In genomic region chr18:23452347-23452727, GRCh38 we compare ENCODE assay signal across 8 cellular contexts. TPM values are rescaled to one million over a fixed set of nuclear protein-coding genes. Genes with fewer than 3 reads are reported as not detected.
DNase-seq lines count a peak whose midpoint lies in the region; ATAC-seq, FAIRE-seq and TF ChIP-seq lines count a peak whose summit lies in the region.

No MANE protein-coding gene starts in this region.

- H2BK15ac ChIP-seq in mesenchymal stem cell (ENCODE audit: low read depth, poor library complexity, severe bottlenecking) = no peak overlapping the region

- intact Hi-C loops in GM12878 (cut with micrococcal nuclease; ENCODE audit: unreplicated experiment) = loop anchor here (2.0 to 5.0 kb wide), 2 partner anchors 30 to 50 kb away; partner anchors contain the start of gene RMC1

- H3K9me3 ChIP-seq in GM12878 (replicated peaks; ENCODE audit: control insufficient read depth, insufficient read depth, low read length) (no peaks in the 10 kb centered on the region; the same call in 2 of the 3 replicates), mesenchymal stem cell (ENCODE audit: control insufficient read depth, low read length) (no peaks in the 10 kb centered on the region), upper lobe of left lung (no peaks in the 10 kb centered on the region)

- TF ChIP-seq EP300 in GM12878 (IDR thresholded peaks at IDR 0.05; ENCODE audit: borderline replicate concordance in 1 of 2, control insufficient read depth in 1 of 2, low read depth in 2 of 2, low read length in 2 of 2) (no peak), upper lobe of left lung (IDR thresholded peaks at IDR 0.05) (no peak)

- DNase-seq in activated naive CD4-positive, alpha-beta T cell treated with Interleukin-2 at 50 U/mL for 16 hours = no peak
- DNase-seq in GM12878 (ENCODE audit: low read depth, low spot score) = no peak
- DNase-seq in mesenchymal stem cell = no peak
- DNase-seq in upper lobe of left lung = no peak
- no peak for DNase-seq in inferior parietal cortex (ENCODE audit: extremely low spot score)
- no peak for DNase-seq in NCI-H1048 (lab: John Stamatoyannopoulos, UW)
- no peak for DNase-seq in GM03348 (ENCODE audit: low spot score)

- H3K4ac ChIP-seq in mesenchymal stem cell (ENCODE audit: low read depth in 1 of 2, low read length in 2 of 2) = no peak overlapping the region

- H3K4me1 ChIP-seq in GM12878 (ENCODE audit: control insufficient read depth, insufficient read depth, low read length) (peaks cover 14% of the 10 kb centered on the region), mesenchymal stem cell (ENCODE audit: control insufficient read depth, insufficient read depth, low read depth, low read length) (peaks cover 6% of the 10 kb centered on the region), upper lobe of left lung (peaks cover 37 to 43% (median 41%) of the 10 kb centered on the region in 4 donors)

- H3K4me3 Mint-ChIP-seq in activated naive CD4-positive, alpha-beta T cell treated with anti-CD3 and anti-CD28 coated beads, Interleukin-2, amount 50 U/mL, for 24 hours = peak overlapping the region; percentile 99

- H4K8ac ChIP-seq in mesenchymal stem cell (ENCODE audit: low read length) = no peak overlapping the region

- peak overlapping the region; percentile 68 for H3K4me2 ChIP-seq in GM12878 (ENCODE audit: control insufficient read depth, insufficient read depth)
- H3K4me2 ChIP-seq in mesenchymal stem cell (ENCODE audit: low read length, poor library complexity, severe bottlenecking) = no peak overlapping the region

- no peak for FAIRE-seq in GM12878 (lab: Jason Lieb, UNC)

- no peak for TF ChIP-seq CTCF in GM12878 (IDR thresholded peaks at IDR 0.05 in 2 of 3, conservative IDR thresholded peaks at IDR 0.05 in 1 of 3; ENCODE audit: control insufficient read depth in 2 of 3, extremely low read depth in 1 of 3, insufficient read depth in 1 of 3, low read depth in 3 of 3, low read length in 3 of 3)
- TF ChIP-seq CTCF in upper lobe of left lung (IDR thresholded peaks at IDR 0.05) = no peak

- BruUV-seq in GM12878 (replicated peaks; lab: Mats Ljungman, UMichigan) = no TSS peak

- H4K91ac ChIP-seq in mesenchymal stem cell (ENCODE audit: low read length) = no peak overlapping the region

- POLR2A ChIA-PET in GM12878 (lab: Charles Lee) = interaction anchor here (0.5 to 2.6 kb wide), 18 partner anchors 9 to 318 kb away, joined by 3 to 17 read pairs (median 4); no protein-coding TSS in a partner anchor

- 17% methylated on average over 3 of the region's 3 CpGs for WGBS in GM12878 (ENCODE audit: insufficient coverage, insufficient replicate concordance, low lambda C conversion rate, missing lambda C conversion rate)
- WGBS in mesenchymal stem cell = 100% methylated on average over 2 of the region's 3 CpGs
- 57 to 62% methylated on average over 3 of the region's 3 CpGs for WGBS in upper lobe of left lung, 2 donors

- H3K27me3 ChIP-seq in GM12878 (replicated peaks in 1 of 2; ENCODE audit: control insufficient read depth in 2 of 2, insufficient read depth in 2 of 2, low read length in 1 of 2) = no peaks in the 10 kb centered on the region
- no peaks in the 10 kb centered on the region for H3K27me3 ChIP-seq in mesenchymal stem cell (ENCODE audit: control insufficient read depth in 1 of 2, insufficient read depth in 1 of 2, low read length in 2 of 2)
- H3K27me3 ChIP-seq in upper lobe of left lung = no peaks in the 10 kb centered on the region

- CTCF ChIA-PET in GM12878 (lab: Yijun Ruan, JAX) = interaction anchor here (1.0 to 2.7 kb wide), 8 partner anchors 8 to 94 kb away, joined by 3 to 19 read pairs (median 4); no protein-coding TSS in a partner anchor

- H3K18ac ChIP-seq in mesenchymal stem cell (ENCODE audit: low read depth in 1 of 2, low read length in 2 of 2) = no peak overlapping the region

- peaks cover 40% of the 10 kb centered on the region for H3K4me1 Mint-ChIP-seq in activated naive CD4-positive, alpha-beta T cell treated with anti-CD3 and anti-CD28 coated beads, Interleukin-2, amount 50 U/mL, for 24 hours

- H3K79me2 ChIP-seq in GM12878 (ENCODE audit: control insufficient read depth, insufficient read depth, low read length) = peaks cover 45% of the 10 kb centered on the region

- H2BK120ac ChIP-seq in mesenchymal stem cell (ENCODE audit: low read depth, low read length) = no peak overlapping the region

- H2BK5ac ChIP-seq in mesenchymal stem cell (ENCODE audit: low read depth, low read length, poor library complexity, severe bottlenecking) = no peak overlapping the region

- peak; percentile 2; the same call in 1 of the 3 replicates for ATAC-seq in GM12878
- no peak for ATAC-seq in upper lobe of left lung (ENCODE audit: low FRiP score in 2 of 2)

- no peaks in the 10 kb centered on the region for H3K9me3 Mint-ChIP-seq in activated naive CD4-positive, alpha-beta T cell treated with anti-CD3 and anti-CD28 coated beads, Interleukin-2, amount 50 U/mL, for 24 hours

- peak overlapping the region; percentile 96 for H3K27ac Mint-ChIP-seq in activated naive CD4-positive, alpha-beta T cell treated with anti-CD3 and anti-CD28 coated beads, Interleukin-2, amount 50 U/mL, for 24 hours

- in situ Hi-C loops in GM12878 (cut with MboI) = loop anchor here (25.0 kb wide), 1 partner anchor 1840 kb away; the partner anchor contains the start of genes ESCO1 and SNRPD1

- H3K27ac ChIP-seq in GM12878 (ENCODE audit: control insufficient read depth, insufficient read depth) (peak overlapping the region; percentile 78), mesenchymal stem cell (ENCODE audit: low read length, poor library complexity, severe bottlenecking) (peak overlapping the region; percentile 25), upper lobe of left lung (peak overlapping the region; percentile 96 to 100 (median 97))

- no peak for TF ChIP-seq RAD21 in GM12878 (IDR thresholded peaks at IDR 0.05; ENCODE audit: insufficient read depth, low read depth, low read length)

- H3K36me3 ChIP-seq in GM12878 (ENCODE audit: control insufficient read depth in 2 of 2, insufficient read depth in 2 of 2, low read length in 1 of 2) (0 out of 4 replicates have a peak, but pooled peaks cover 0 to 3% of the 10 kb centered on the region in 2 experiments), mesenchymal stem cell (ENCODE audit: control insufficient read depth in 1 of 2, insufficient read depth in 2 of 2, low read depth in 1 of 2, low read length in 2 of 2) (peaks cover 10 to 16% of the 10 kb centered on the region in 2 experiments), upper lobe of left lung (peaks cover 0 to 8% (median 1%) of the 10 kb centered on the region in 4 donors)

- TF ChIP-seq POLR2A in GM12878 (IDR thresholded peaks at IDR 0.05; ENCODE audit: low read depth, low read length) (no peak), upper lobe of left lung (IDR thresholded peaks at IDR 0.05) (no peak)

- RAD21 ChIA-PET in GM12878 (lab: Charles Lee; ENCODE audit: unreplicated experiment) = interaction anchor here (0.9 to 2.9 kb wide), 6 partner anchors 28 to 315 kb away, joined by 3 to 11 read pairs (median 6); no protein-coding TSS in a partner anchor

- no peak overlapping the region for H2AK5ac ChIP-seq in mesenchymal stem cell (ENCODE audit: low read length, severe bottlenecking)

- H3K4me3 ChIP-seq in GM12878 = peak overlapping the region; percentile 84
- peak overlapping the region in 1 of 2 experiments; percentile 94 for H3K4me3 ChIP-seq in mesenchymal stem cell (ENCODE audit: insufficient read depth in 1 of 2, low read depth in 1 of 2, low read length in 2 of 2)
- peak overlapping the region in 3 of 4 donors; percentile 91 to 97 (median 95) for H3K4me3 ChIP-seq in upper lobe of left lung

- H2AFZ ChIP-seq in GM12878 (ENCODE audit: control insufficient read depth, low read depth, low read length) = peak overlapping the region; percentile 58; the same call in 1 of the 2 replicates
- no peak overlapping the region for H2AFZ ChIP-seq in mesenchymal stem cell (ENCODE audit: low read depth, low read length)

- no peaks in the 10 kb centered on the region for H4K20me1 ChIP-seq in GM12878 (ENCODE audit: control insufficient read depth, insufficient read depth)

- H3K23ac ChIP-seq in mesenchymal stem cell (ENCODE audit: low read length in 2 of 2) = no peak overlapping the region

- H3K36me3 Mint-ChIP-seq in activated naive CD4-positive, alpha-beta T cell treated with anti-CD3 and anti-CD28 coated beads, Interleukin-2, amount 50 U/mL, for 24 hours = no peaks in the 10 kb centered on the region

- no peak overlapping the region for H3K14ac ChIP-seq in mesenchymal stem cell (ENCODE audit: low read length in 2 of 2)

- no peak overlapping the region for H2BK12ac ChIP-seq in mesenchymal stem cell (ENCODE audit: low read length in 2 of 2)

- no peaks in the 10 kb centered on the region for H3K27me3 Mint-ChIP-seq in activated naive CD4-positive, alpha-beta T cell treated with anti-CD3 and anti-CD28 coated beads, Interleukin-2, amount 50 U/mL, for 24 hours

- SMC1A ChIA-PET in GM12878 (lab: Charles Lee; ENCODE audit: uncharacterized antibody, unreplicated experiment) = interaction anchor here (0.9 to 3.3 kb wide), 9 partner anchors 10 to 227 kb away, joined by 3 to 19 read pairs (median 12); partner anchors contain the start of gene RMC1

- H3K9ac ChIP-seq in GM12878 (ENCODE audit: control insufficient read depth, insufficient read depth, low read length) (peak overlapping the region; percentile 75), mesenchymal stem cell (ENCODE audit: low read length) (peak overlapping the region; percentile 100)

- no peaks in the 10 kb centered on the region for H3K79me1 ChIP-seq in mesenchymal stem cell (replicated peaks; ENCODE audit: low read length, poor library complexity, severe bottlenecking)

RNA-seq across cellular contexts. Expression of gene RIOK3, which starts 0.8 kb away (rescaled TPM):
- 127 and 131 TPM in 2 replicates for total RNA-seq in GM12878 (2013; cell fraction: nucleolus; rRNA removed)
- total RNA-seq in GM12878 (2014; rRNA removed) (48.2 and 49.1 TPM in 2 replicates), GM12878 (2014; rRNA removed; fragmentation: Illumina TruSeq; extraction: Trizol) (68.8 and 72.4 TPM in 2 replicates), GM12878 (2021) (44.1 and 45.6 TPM in 2 replicates), upper lobe of left lung (10 to 100 TPM; 54.7 to 91.1 (median 60.0) TPM)
- 41.7 TPM for polyA plus RNA-seq in GM12878 (2011; ENCODE audit: low read depth)
- polyA plus RNA-seq in GM12878 (2011; rRNA removed) (87.5 and 132 TPM in 2 replicates), GM12878 (2014; fragmentation: Illumina TruSeq; extraction: Trizol) (59.5 and 68.1 TPM in 2 replicates), GM12878 (2014; fragmentation: Nextera tagmentation; extraction: Ambion mirVana) (10 to 100 TPM; 18.0 to 28.1 TPM), GM12878 (2014; rRNA removed) (36.4 and 41.5 TPM in 2 replicates), GM12878 (2016; fragmentation: Nextera tagmentation; extraction: Ambion mirVana) (10 to 100 TPM; 68.9 to 70.8 TPM)
- polyA plus RNA-seq in GM12878 (2011; cell fraction: cytosol; rRNA removed) = 40.0 and 41.4 TPM in 2 replicates
- polyA plus RNA-seq in GM12878 (2011; cell fraction: nucleus; rRNA removed) = 62.5 and 68.4 TPM in 2 replicates
- polyA plus RNA-seq in GM12878 (2012) = 65.0 and 74.9 TPM in 2 replicates
- polyA minus RNA-seq in GM12878 (2011; rRNA and poly(A)+ RNA removed) = 49.6 and 65.0 TPM in 2 replicates
- 39.8 and 43.3 TPM in 2 replicates for polyA minus RNA-seq in GM12878 (2011; cell fraction: cytosol; rRNA and poly(A)+ RNA removed)
- polyA minus RNA-seq in GM12878 (2011; cell fraction: nucleus; rRNA and poly(A)+ RNA removed) = 32.5 and 48.0 TPM in 2 replicates
- 60.4 TPM for polyA plus RNA-seq in mesenchymal stem cell (2013, experiment 1 of 2)
- 58.3 TPM for polyA plus RNA-seq in mesenchymal stem cell (2013, experiment 2 of 2)

RNA-seq across cellular contexts. Expression of gene RMC1, which starts 51.0 kb away (rescaled TPM):
- 46.6 and 49.8 TPM in 2 replicates for total RNA-seq in GM12878 (2013; cell fraction: nucleolus; rRNA removed)
- total RNA-seq in GM12878 (2014; rRNA removed) = 47.4 and 51.9 TPM in 2 replicates
- total RNA-seq in GM12878 (2014; rRNA removed; fragmentation: Illumina TruSeq; extraction: Trizol) = 38.3 and 40.3 TPM in 2 replicates
- 41.9 TPM in 2 replicates for total RNA-seq in GM12878 (2021)
- 43.3 TPM for polyA plus RNA-seq in GM12878 (2011; ENCODE audit: low read depth)
- polyA plus RNA-seq in GM12878 (2011; rRNA removed) = 49.3 and 51.4 TPM in 2 replicates
- 49.1 and 52.7 TPM in 2 replicates for polyA plus RNA-seq in GM12878 (2011; cell fraction: cytosol; rRNA removed)
- polyA plus RNA-seq in GM12878 (2011; cell fraction: nucleus; rRNA removed) = 104 and 110 TPM in 2 replicates
- 28.9 and 32.2 TPM in 2 replicates for polyA plus RNA-seq in GM12878 (2012)
- 42.2 and 49.6 TPM in 2 replicates for polyA plus RNA-seq in GM12878 (2014; fragmentation: Illumina TruSeq; extraction: Trizol)
- polyA plus RNA-seq in GM12878 (2014; fragmentation: Nextera tagmentation; extraction: Ambion mirVana) = 10 to 100 TPM in 1 of 2 experiments, 1 to 10 TPM in 1; 8.4 to 25.7 TPM
- 41.9 and 42.9 TPM in 2 replicates for polyA plus RNA-seq in GM12878 (2014; rRNA removed)
- polyA plus RNA-seq in GM12878 (2016; fragmentation: Nextera tagmentation; extraction: Ambion mirVana) = 10 to 100 TPM; 54.2 to 57.6 TPM
- 40.5 and 50.8 TPM in 2 replicates for polyA minus RNA-seq in GM12878 (2011; rRNA and poly(A)+ RNA removed)
- 13.6 and 17.7 TPM in 2 replicates for polyA minus RNA-seq in GM12878 (2011; cell fraction: cytosol; rRNA and poly(A)+ RNA removed)
- polyA minus RNA-seq in GM12878 (2011; cell fraction: nucleus; rRNA and poly(A)+ RNA removed) = 21.9 and 34.4 TPM in 2 replicates
- polyA plus RNA-seq in mesenchymal stem cell (2013, experiment 1 of 2) = 24.8 TPM
- 24.4 TPM for polyA plus RNA-seq in mesenchymal stem cell (2013, experiment 2 of 2)
- total RNA-seq in upper lobe of left lung = 10 to 100 TPM; 23.3 to 45.1 (median 39.8) TPM

Comparison
In these comparisons a context has a peak if more than half of its experiments do, and no peak if none do; other contexts are left out.
1. H3K27ac ChIP-seq: peak in every context shown above with its lines; median percentile 97 in upper lobe of left lung; 78 in GM12878; 25 in mesenchymal stem cell.